In the genomic region with DNA sequence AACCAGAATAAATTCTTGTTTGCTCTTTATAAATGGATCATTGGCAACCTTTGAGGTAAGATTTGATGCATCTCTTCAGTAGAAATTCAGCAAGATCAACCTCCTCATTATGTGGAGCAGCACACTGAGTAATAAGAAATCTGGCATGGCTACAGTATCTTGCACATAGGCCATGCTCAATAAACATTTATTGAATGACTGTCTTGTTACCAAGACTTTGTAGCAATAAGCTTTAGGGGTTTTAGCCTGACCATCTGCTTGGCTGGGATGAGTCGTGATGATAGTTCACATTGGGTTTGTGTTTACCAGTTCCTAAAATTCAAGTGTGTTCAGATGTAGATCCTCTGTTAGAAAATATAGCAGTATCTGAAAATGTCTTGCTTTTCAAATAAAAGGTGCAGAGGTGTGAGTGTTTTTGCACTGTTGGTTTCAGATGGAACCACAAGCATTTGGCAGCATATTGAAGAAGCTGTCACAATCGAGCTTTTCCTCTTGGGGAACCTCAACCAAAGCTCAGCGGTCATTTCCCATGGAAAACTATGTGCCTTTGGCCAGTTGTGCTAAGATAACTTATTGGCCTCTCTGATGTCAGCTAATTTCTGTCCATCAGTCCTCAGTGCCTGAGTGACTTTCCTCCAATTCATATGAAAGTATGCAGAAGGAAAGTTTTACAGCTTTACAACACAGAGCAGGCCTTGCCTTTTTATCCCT, we compare ENCODE assay signal across 1 cellular context.
TF ChIP-seq lines count a peak whose summit lies in the region.

No MANE protein-coding gene starts in this region.

TF ChIP-seq in endothelial cell of umbilical vein, 7 proteins besides CTCF, POLR2A, EP300 and RAD21 (continued from another document):
- TF ChIP-seq, protein P1, sequence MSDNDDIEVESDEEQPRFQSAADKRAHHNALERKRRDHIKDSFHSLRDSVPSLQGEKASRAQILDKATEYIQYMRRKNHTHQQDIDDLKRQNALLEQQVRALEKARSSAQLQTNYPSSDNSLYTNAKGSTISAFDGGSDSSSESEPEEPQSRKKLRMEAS (IDR thresholded peaks at IDR 0.05; ENCODE audit: insufficient read depth, insufficient read length), result no peak
